ENCODE assay signal across 8 cellular contexts in genomic region chr11:64152841-64153691, GRCh38. TPM values are rescaled to one million over a fixed set of nuclear protein-coding genes. Genes with fewer than 3 reads are reported as not detected.
DNase-seq lines count a peak whose midpoint lies in the region; ATAC-seq and TF ChIP-seq lines count a peak whose summit lies in the region.

No MANE protein-coding gene starts in this region.

- no peaks in the 10 kb centered on the region for H3K9me3 Mint-ChIP-seq in immature natural killer cell

- peaks cover 0 to 3% (median 2%) of the 10 kb centered on the region in 3 donors for H3K27me3 Mint-ChIP-seq in immature natural killer cell (ENCODE audit: low read depth in 3 of 3)

- no peaks in the 10 kb centered on the region for H3K36me3 Mint-ChIP-seq in immature natural killer cell

- peak; percentile 67 for ATAC-seq in GM18861 (IDR thresholded peaks at IDR 0.05; ENCODE audit: unreplicated experiment)
- no peak for ATAC-seq in HG03378 (IDR thresholded peaks at IDR 0.05; ENCODE audit: unreplicated experiment)

- peak; percentile 94 for TF ChIP-seq CTCF in AG09319 (IDR thresholded peaks at IDR 0.05; ENCODE audit: low read depth, low read length)

- no peaks in the 10 kb centered on the region for H3K4me1 Mint-ChIP-seq in immature natural killer cell

- H3K4me3 Mint-ChIP-seq in immature natural killer cell: no peak overlapping the region

- H3K27ac Mint-ChIP-seq in immature natural killer cell: no peak overlapping the region

- DNase-seq in AG09319 (ENCODE audit: extremely low read depth, low read depth): peak; percentile 4
- peak; percentile 67 for DNase-seq in LoVo (ENCODE audit: low spot score)
- DNase-seq in T-helper 9 cell: peak; percentile 70
- peak; percentile 78 for DNase-seq in astrocyte of the hippocampus (ENCODE audit: low read depth, low spot score)
- DNase-seq in immature natural killer cell: peak; percentile 61 to 67 (median 65)
- peak; percentile 23 to 62 for DNase-seq in stimulated activated CD4-positive, alpha-beta T cell treated with anti-CD3 and anti-CD28 coated beads, Interleukin-1b, Interleukin-23, amount 100 ng/mL, for 1 hour (ENCODE audit: low read depth in 2 of 2)

RNA-seq across cellular contexts. Expression of gene MACROD1, which starts 12.8 kb away (rescaled TPM):
- polyA plus RNA-seq in immature natural killer cell: 1 to 10 TPM; 4.8 to 7.1 (median 6.5) TPM

RNA-seq across cellular contexts. Expression of gene STIP1, which starts 32.9 kb away (rescaled TPM):
- 100 to 1,000 TPM in 1 of 3 donors, 10 to 100 TPM in 2; 51.3 to 113 (median 57.3) TPM for polyA plus RNA-seq in immature natural killer cell

RNA-seq across cellular contexts. Expression of gene FERMT3, which starts 53.5 kb away (rescaled TPM):
- 100 to 1,000 TPM; 181 to 297 (median 236) TPM for polyA plus RNA-seq in immature natural killer cell

Comparison
In these comparisons a context has a peak if more than half of its experiments do, and no peak if none do; other contexts are left out.
1. DNase-seq: peak in every context shown above with its lines; median percentile 78 in astrocyte of the hippocampus; 70 in T-helper 9 cell; 67 in LoVo; 65 in immature natural killer cell; 42 in stimulated activated CD4-positive, alpha-beta T cell treated with anti-CD3 and anti-CD28 coated beads, Interleukin-1b, Interleukin-23, amount 100 ng/mL, for 1 hour; 4 in AG09319.